In the genomic region with DNA sequence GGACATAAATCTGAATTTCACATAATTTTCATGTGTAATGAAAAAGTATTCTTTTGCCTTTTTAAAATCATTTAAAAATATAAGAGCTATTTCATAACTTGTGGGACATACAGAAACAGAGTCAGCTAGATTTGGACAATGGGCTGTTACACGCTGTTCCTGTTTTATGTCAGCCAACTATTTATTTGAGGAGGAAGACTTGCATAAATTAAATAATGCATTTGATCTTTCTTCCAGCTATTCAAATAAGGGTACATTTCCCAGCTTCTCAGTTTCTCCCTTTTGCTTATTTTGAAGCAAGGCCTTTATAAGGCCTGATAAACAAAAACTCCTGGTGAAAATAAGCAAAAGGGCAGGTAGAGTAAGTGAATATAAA, we compare ENCODE assay signal across 11 cellular contexts. TPM values are rescaled to one million over a fixed set of nuclear protein-coding genes. Genes with fewer than 3 reads are reported as not detected.
DNase-seq lines count a peak whose midpoint lies in the region; ATAC-seq, FAIRE-seq and TF ChIP-seq lines count a peak whose summit lies in the region.
"Had no signal": no experiment of that assay in that cellular context is flagged by ENCODE, and none has a peak within 500 bp of the region (broad histone marks: within the 10 kb centered on the region; RNA-seq: fewer than 3 reads in every experiment).

No MANE protein-coding gene starts in this region.

- no peak for FAIRE-seq in small intestine (lab: Jason Lieb, UNC)

- H3K4me3 ChIP-seq in tibial artery, result no peak overlapping the region
- no peak overlapping the region for H3K4me3 ChIP-seq in small intestine (ENCODE audit: low read depth in 1 of 2, low read length in 2 of 2)

- H3K27me3 Mint-ChIP-seq in effector memory CD8-positive, alpha-beta T cell, result no peaks in the 10 kb centered on the region
- H3K27me3 Mint-ChIP-seq in natural killer cell treated with Interleukin-12 subunit alpha and Interleukin-12 subunit beta and Interleukin-15 and Interleukin-18, amount 100 ng/mL, for 72 hours, result no peaks in the 10 kb centered on the region

- 55 to 80% (median 59%) methylated on average over 1 of the region's 1 CpG for WGBS in small intestine, 3 donors

- TF ChIP-seq CTCF in tibial artery (IDR thresholded peaks at IDR 0.05), result no peak

- no peak for ATAC-seq in effector memory CD8-positive, alpha-beta T cell (replicated peaks)
- ATAC-seq in natural killer cell treated with Interleukin-12 subunit alpha and Interleukin-12 subunit beta and Interleukin-15 and Interleukin-18, amount 100 ng/mL, for 72 hours, result no peak
- no peak for ATAC-seq in GM19467 (IDR thresholded peaks at IDR 0.05; ENCODE audit: unreplicated experiment)

- peaks cover 26% of the 10 kb centered on the region for H3K36me3 Mint-ChIP-seq in effector memory CD8-positive, alpha-beta T cell (ENCODE audit: insufficient read depth)
- H3K36me3 Mint-ChIP-seq in natural killer cell treated with Interleukin-12 subunit alpha and Interleukin-12 subunit beta and Interleukin-15 and Interleukin-18, amount 100 ng/mL, for 72 hours, result peaks cover 4% of the 10 kb centered on the region

- intact Hi-C loops in tibial artery (cut with DNase I; ENCODE audit: low total_unique reads), result no loop called here

- no peaks in the 10 kb centered on the region for H3K27me3 ChIP-seq in tibial artery
- H3K27me3 ChIP-seq in small intestine (ENCODE audit: control insufficient read depth in 2 of 2, insufficient read depth in 2 of 2, low read length in 2 of 2), result no peaks in the 10 kb centered on the region

- H3K4me1 ChIP-seq in tibial artery (peaks cover 3 to 100% (median 83%) of the 10 kb centered on the region in 4 donors), small intestine (ENCODE audit: control insufficient read depth in 2 of 2, insufficient read depth in 1 of 2, low read depth in 1 of 2, low read length in 1 of 2) (peaks cover 6 to 20% of the 10 kb centered on the region in 2 donors)

- H3K27ac ChIP-seq in tibial artery (peak overlapping the region; percentile 93 to 98), small intestine (ENCODE audit: low read depth in 1 of 2, low read length in 1 of 2) (no peak overlapping the region)

- H3K9me3 ChIP-seq in tibial artery, result no peaks in the 10 kb centered on the region
- no peaks in the 10 kb centered on the region for H3K9me3 ChIP-seq in small intestine (ENCODE audit: control insufficient read depth, low read depth)

- peak overlapping the region; percentile 0 to 56 for H3K4me3 Mint-ChIP-seq in effector memory CD8-positive, alpha-beta T cell
- peak overlapping the region; percentile 69 for H3K4me3 Mint-ChIP-seq in natural killer cell treated with Interleukin-12 subunit alpha and Interleukin-12 subunit beta and Interleukin-15 and Interleukin-18, amount 100 ng/mL, for 72 hours

- H3K9me3 Mint-ChIP-seq in effector memory CD8-positive, alpha-beta T cell, result no peaks in the 10 kb centered on the region
- H3K9me3 Mint-ChIP-seq in natural killer cell treated with Interleukin-12 subunit alpha and Interleukin-12 subunit beta and Interleukin-15 and Interleukin-18, amount 100 ng/mL, for 72 hours, result no peaks in the 10 kb centered on the region

- peaks cover 41 to 82% of the 10 kb centered on the region in 2 donors for H3K4me1 Mint-ChIP-seq in effector memory CD8-positive, alpha-beta T cell (ENCODE audit: low read depth in 2 of 2)
- peaks cover 68 to 89% of the 10 kb centered on the region in 2 donors for H3K4me1 Mint-ChIP-seq in natural killer cell treated with Interleukin-12 subunit alpha and Interleukin-12 subunit beta and Interleukin-15 and Interleukin-18, amount 100 ng/mL, for 72 hours (ENCODE audit: low read depth in 2 of 2)

- H3K36me3 ChIP-seq in tibial artery, result no peaks in the 10 kb centered on the region
- H3K36me3 ChIP-seq in small intestine (ENCODE audit: control insufficient read depth in 2 of 2, insufficient read depth in 2 of 2, low read length in 2 of 2), result no peaks in the 10 kb centered on the region

- DNase-seq in NOMO-1 treated with DMSO at 0.1 percent for 48 hours (lab: John Stamatoyannopoulos, UW; ENCODE audit: unreplicated experiment) (peak; percentile 23), NOMO-1 treated with dmso at 0.1 percent for 144 hours (lab: John Stamatoyannopoulos, UW; ENCODE audit: unreplicated experiment) (no peak), tibial artery (no peak), activated gamma-delta T cell (lab: John Stamatoyannopoulos, UW) (no peak), small intestine (no peak)
- DNase-seq in effector memory CD8-positive, alpha-beta T cell, result no peak
- DNase-seq in natural killer cell treated with Interleukin-12 subunit alpha and Interleukin-12 subunit beta and Interleukin-15 and Interleukin-18, amount 100 ng/mL, for 72 hours (ENCODE audit: low spot score), result no peak
- DNase-seq: DND-41, islet precursor cell, NCI-H1694 treated with DMSO at 0.1 percent for 48 hours had no signal

- peak overlapping the region in 1 of 2 donors; percentile 88 for H3K27ac Mint-ChIP-seq in effector memory CD8-positive, alpha-beta T cell
- H3K27ac Mint-ChIP-seq in natural killer cell treated with Interleukin-12 subunit alpha and Interleukin-12 subunit beta and Interleukin-15 and Interleukin-18, amount 100 ng/mL, for 72 hours, result peak overlapping the region; percentile 57 to 93

RNA-seq across cellular contexts. Expression of gene STOM, which starts 6.5 kb away (rescaled TPM):
- total RNA-seq in natural killer cell treated with Interleukin-12 subunit alpha and Interleukin-12 subunit beta and Interleukin-15 and Interleukin-18, amount 100 ng/mL, for 72 hours, result 100 to 1,000 TPM in 1 of 2 donors, 10 to 100 TPM in 1; 99.4 to 321 TPM
- polyA plus RNA-seq in small intestine, result 100 to 1,000 TPM in 1 of 3 donors, 10 to 100 TPM in 2; 20.8 to 115 (median 73.2) TPM

Comparison
In these comparisons a context has a peak if more than half of its experiments do, and no peak if none do; other contexts are left out.
1. H3K27ac ChIP-seq: peak in tibial artery (2 of 2); none in small intestine (0 of 2).